Comparison of ENCODE assay signal across 1 cellular context in the genomic region with DNA sequence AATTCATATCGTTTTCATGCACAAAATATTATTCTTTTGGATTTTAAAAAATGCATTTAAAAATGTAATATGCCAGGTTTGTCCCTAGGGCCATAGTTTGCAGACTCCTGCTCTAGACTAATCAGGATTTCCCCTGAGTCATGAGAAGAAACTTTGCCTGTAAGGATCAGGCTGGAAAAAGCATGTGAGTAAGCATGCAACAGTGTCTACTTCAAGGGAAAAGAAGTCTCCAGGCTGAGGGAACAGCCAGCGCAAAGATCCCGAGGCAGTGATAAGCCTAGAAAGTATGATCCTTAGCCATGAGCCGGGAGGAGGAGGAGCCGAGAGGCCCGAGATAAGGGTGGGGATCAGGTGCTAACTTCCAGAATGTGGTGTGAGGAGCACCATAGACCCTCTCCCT.
TF ChIP-seq lines count a peak whose summit lies in the region.

No MANE protein-coding gene starts in this region.

TF ChIP-seq in IMR-90, 13 proteins besides CTCF, POLR2A, EP300 and RAD21 (continued from another document):
- TF ChIP-seq, protein P1, sequence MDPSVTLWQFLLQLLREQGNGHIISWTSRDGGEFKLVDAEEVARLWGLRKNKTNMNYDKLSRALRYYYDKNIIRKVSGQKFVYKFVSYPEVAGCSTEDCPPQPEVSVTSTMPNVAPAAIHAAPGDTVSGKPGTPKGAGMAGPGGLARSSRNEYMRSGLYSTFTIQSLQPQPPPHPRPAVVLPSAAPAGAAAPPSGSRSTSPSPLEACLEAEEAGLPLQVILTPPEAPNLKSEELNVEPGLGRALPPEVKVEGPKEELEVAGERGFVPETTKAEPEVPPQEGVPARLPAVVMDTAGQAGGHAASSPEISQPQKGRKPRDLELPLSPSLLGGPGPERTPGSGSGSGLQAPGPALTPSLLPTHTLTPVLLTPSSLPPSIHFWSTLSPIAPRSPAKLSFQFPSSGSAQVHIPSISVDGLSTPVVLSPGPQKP (IDR thresholded peaks at IDR 0.05; ENCODE audit: borderline replicate concordance, low read depth, low read length): no peak
- no peak for TF ChIP-seq NFE2L2 (IDR thresholded peaks at IDR 0.05; ENCODE audit: low read depth, low read length)
- TF ChIP-seq, protein P2, sequence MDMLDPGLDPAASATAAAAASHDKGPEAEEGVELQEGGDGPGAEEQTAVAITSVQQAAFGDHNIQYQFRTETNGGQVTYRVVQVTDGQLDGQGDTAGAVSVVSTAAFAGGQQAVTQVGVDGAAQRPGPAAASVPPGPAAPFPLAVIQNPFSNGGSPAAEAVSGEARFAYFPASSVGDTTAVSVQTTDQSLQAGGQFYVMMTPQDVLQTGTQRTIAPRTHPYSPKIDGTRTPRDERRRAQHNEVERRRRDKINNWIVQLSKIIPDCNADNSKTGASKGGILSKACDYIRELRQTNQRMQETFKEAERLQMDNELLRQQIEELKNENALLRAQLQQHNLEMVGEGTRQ (IDR thresholded peaks at IDR 0.05; ENCODE audit: low read depth, low read length): no peak
TF ChIP-seq in IMR-90: peak in this region for 0.
